8 cellular contexts compared by ENCODE assay signal in genomic region chr20:3204124-3204794, GRCh38. TPM values are rescaled to one million over a fixed set of nuclear protein-coding genes. Genes with fewer than 3 reads are reported as not detected.
DNase-seq lines count a peak whose midpoint lies in the region; ATAC-seq and TF ChIP-seq lines count a peak whose summit lies in the region.

TSS of gene DDRGK1 (minus strand) at chr20:3204682. CDS start at chr20:3204627, 55 bp downstream.

- DNase-seq in DMS53 treated with DMSO at 0.1 percent for 48 hours (lab: John Stamatoyannopoulos, UW; ENCODE audit: unreplicated experiment) (peak; percentile 89), RWPE1 (ENCODE audit: low spot score) (peak; percentile 94), fibroblast of mammary gland (ENCODE audit: low read depth) (peak; percentile 74)
- DNase-seq in natural killer cell treated with Interleukin-12 subunit alpha and Interleukin-12 subunit beta and Interleukin-15 and Interleukin-18, amount 100 ng/mL, for 72 hours (ENCODE audit: low spot score) = peak; percentile 91
- peak; percentile 82 for DNase-seq in stimulated activated naive CD4-positive, alpha-beta T cell treated with Interleukin-2 at 50 U/mL for 16 hours (lab: John Stamatoyannopoulos, UW)

- peak within 1 kb of the TSS; percentile 83 for H3K4me2 ChIP-seq in KMS-11

- H3K4me3 ChIP-seq in KMS-11 (IDR thresholded peaks at IDR 0.05; ENCODE audit: insufficient read depth, low read depth, low read length) (no peak within 1 kb of the TSS), fibroblast of mammary gland (ENCODE audit: control insufficient read depth, low read depth, low read length) (peak within 1 kb of the TSS; percentile 88)

- H3K27ac Mint-ChIP-seq in activated T-helper 17 cell treated with anti-CD3 and anti-CD28 coated beads, Interleukin-2, amount 50 U/mL, for 72 hours = peak within 1 kb of the TSS; percentile 99
- peak within 1 kb of the TSS; percentile 97 to 99 for H3K27ac Mint-ChIP-seq in natural killer cell treated with Interleukin-12 subunit alpha and Interleukin-12 subunit beta and Interleukin-15 and Interleukin-18, amount 100 ng/mL, for 72 hours

- H3K36me3 ChIP-seq in KMS-11 (ENCODE audit: insufficient read depth) = no peaks in the 10 kb centered on the region

- no peak for TF ChIP-seq CTCF in KMS-11 (conservative IDR thresholded peaks at IDR 0.05; ENCODE audit: low read depth, low read length)
- no peak for TF ChIP-seq CTCF in RWPE1 (conservative IDR thresholded peaks at IDR 0.05; ENCODE audit: low read depth)
- TF ChIP-seq CTCF in fibroblast of mammary gland (conservative IDR thresholded peaks at IDR 0.05; ENCODE audit: control insufficient read depth, insufficient read depth, low read depth, low read length) = no peak

- peak within 1 kb of the TSS; percentile 78 for H3K9ac ChIP-seq in KMS-11

- H3K9me3 Mint-ChIP-seq in activated T-helper 17 cell treated with anti-CD3 and anti-CD28 coated beads, Interleukin-2, amount 50 U/mL, for 72 hours = no peaks in the 10 kb centered on the region
- H3K9me3 Mint-ChIP-seq in natural killer cell treated with Interleukin-12 subunit alpha and Interleukin-12 subunit beta and Interleukin-15 and Interleukin-18, amount 100 ng/mL, for 72 hours = no peaks in the 10 kb centered on the region

- POLR2A ChIA-PET in RWPE1 (lab: Yijun Ruan, JAX; ENCODE audit: low non-redundant PET) = interaction anchor here (1.0 kb wide), 1 partner anchor 21 kb away, joined by 3 read pairs; no protein-coding TSS in a partner anchor

- H3K4me3 Mint-ChIP-seq in activated T-helper 17 cell treated with anti-CD3 and anti-CD28 coated beads, Interleukin-2, amount 50 U/mL, for 72 hours = peak within 1 kb of the TSS; percentile 94
- H3K4me3 Mint-ChIP-seq in natural killer cell treated with Interleukin-12 subunit alpha and Interleukin-12 subunit beta and Interleukin-15 and Interleukin-18, amount 100 ng/mL, for 72 hours = peak within 1 kb of the TSS; percentile 96

- H3K4me1 ChIP-seq in KMS-11 (ENCODE audit: low read depth, poor library complexity, severe bottlenecking) = peaks cover 3% of the 10 kb centered on the region

- peak within 1 kb of the TSS; percentile 64 for H2AFZ ChIP-seq in KMS-11 (ENCODE audit: low read depth)

- H3K27ac ChIP-seq in KMS-11 (peak within 1 kb of the TSS; percentile 63), RWPE1 (peak within 1 kb of the TSS; percentile 88)

- H3K79me2 ChIP-seq in KMS-11 (ENCODE audit: insufficient read depth, low read depth) = peaks cover 7% of the 10 kb centered on the region; the same call in 1 of the 2 replicates

- H3K27me3 Mint-ChIP-seq in activated T-helper 17 cell treated with anti-CD3 and anti-CD28 coated beads, Interleukin-2, amount 50 U/mL, for 72 hours = no peaks in the 10 kb centered on the region
- H3K27me3 Mint-ChIP-seq in natural killer cell treated with Interleukin-12 subunit alpha and Interleukin-12 subunit beta and Interleukin-15 and Interleukin-18, amount 100 ng/mL, for 72 hours = no peaks in the 10 kb centered on the region

- H3K27me3 ChIP-seq in KMS-11 (ENCODE audit: insufficient read depth, low read depth) = no peaks in the 10 kb centered on the region

- H3K4me1 Mint-ChIP-seq in activated T-helper 17 cell treated with anti-CD3 and anti-CD28 coated beads, Interleukin-2, amount 50 U/mL, for 72 hours = peaks cover 10% of the 10 kb centered on the region
- H3K4me1 Mint-ChIP-seq in natural killer cell treated with Interleukin-12 subunit alpha and Interleukin-12 subunit beta and Interleukin-15 and Interleukin-18, amount 100 ng/mL, for 72 hours (ENCODE audit: low read depth in 2 of 2) = peaks cover 20 to 26% of the 10 kb centered on the region in 2 donors

- CTCF ChIA-PET in RWPE1 (lab: Yijun Ruan, JAX) = interaction anchor here (0.6 to 1.0 kb wide), 3 partner anchors 14 to 464 kb away, joined by 3 to 4 read pairs (median 3); no protein-coding TSS in a partner anchor

- no peaks in the 10 kb centered on the region for H4K20me1 ChIP-seq in KMS-11 (ENCODE audit: insufficient read depth)

- ATAC-seq in GM21723 (IDR thresholded peaks at IDR 0.05; ENCODE audit: unreplicated experiment) = peak; percentile 81
- peak; percentile 91 for ATAC-seq in activated T-helper 17 cell treated with anti-CD3 and anti-CD28 coated beads, Interleukin-2, amount 50 U/mL, for 72 hours (replicated peaks)
- peak; percentile 89 to 93 for ATAC-seq in natural killer cell treated with Interleukin-12 subunit alpha and Interleukin-12 subunit beta and Interleukin-15 and Interleukin-18, amount 100 ng/mL, for 72 hours

- peaks cover 54% of the 10 kb centered on the region for H3K36me3 Mint-ChIP-seq in activated T-helper 17 cell treated with anti-CD3 and anti-CD28 coated beads, Interleukin-2, amount 50 U/mL, for 72 hours (ENCODE audit: low read depth)
- H3K36me3 Mint-ChIP-seq in natural killer cell treated with Interleukin-12 subunit alpha and Interleukin-12 subunit beta and Interleukin-15 and Interleukin-18, amount 100 ng/mL, for 72 hours = no peaks in the 10 kb centered on the region

RNA-seq across cellular contexts. Expression of gene DDRGK1, which starts in this region (rescaled TPM):
- total RNA-seq in activated T-helper 17 cell treated with anti-CD3 and anti-CD28 coated beads, Interleukin-2, amount 50 U/mL, for 72 hours = 10 to 100 TPM; 67.7 to 71.2 TPM
- total RNA-seq in natural killer cell treated with Interleukin-12 subunit alpha and Interleukin-12 subunit beta and Interleukin-15 and Interleukin-18, amount 100 ng/mL, for 72 hours = 10 to 100 TPM; 78.5 to 87.1 TPM
